In the genomic region with DNA sequence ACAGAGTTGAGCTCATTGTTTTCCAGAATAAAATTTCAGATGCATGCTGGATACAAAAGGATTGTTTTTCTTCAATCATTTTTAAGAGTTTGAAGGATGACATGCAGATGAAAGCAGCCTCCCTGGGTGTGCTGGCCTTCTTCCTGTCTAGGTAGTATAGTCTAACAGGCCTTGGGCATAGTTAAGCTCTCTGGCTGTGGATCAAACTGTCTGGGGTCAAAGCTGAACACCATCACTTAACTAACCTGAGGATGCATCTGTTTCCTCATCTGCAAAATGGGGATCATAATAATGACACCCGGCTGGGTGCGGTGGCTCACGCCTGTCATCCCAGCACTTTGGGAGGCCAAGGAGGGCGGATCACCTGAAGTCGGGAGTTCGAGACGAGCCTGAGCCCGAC, we compare ENCODE assay signal across 10 cellular contexts. TPM values are rescaled to one million over a fixed set of nuclear protein-coding genes. Genes with fewer than 3 reads are reported as not detected.
A peak's percentile ranks its signal among the peaks of the same experiment; 100 is the strongest.
DNase-seq lines count a peak whose midpoint lies in the region; ATAC-seq and TF ChIP-seq lines count a peak whose summit lies in the region.
"Had no signal": no experiment of that assay in that cellular context is flagged by ENCODE, and none has a peak within 500 bp of the region (broad histone marks: within the 10 kb centered on the region; RNA-seq: fewer than 3 reads in every experiment).

No MANE protein-coding gene starts in this region.

- H3K36me3 ChIP-seq in spleen (no peaks in the 10 kb centered on the region), A673 (ENCODE audit: insufficient read depth, low read length, poor library complexity, severe bottlenecking) (no peaks in the 10 kb centered on the region)

- 58 to 87% (median 79%) methylated on average over 8 of the region's 8 CpGs for WGBS in spleen, 5 donors

- H3K27ac Mint-ChIP-seq in activated T-helper 1 cell treated with anti-CD3 and anti-CD28 coated beads, Interleukin-12 subunit alpha, Interleukin-12 subunit beta, Interleukin-2, Interleukin-4 antibody, amounts not matched to agents 30 ng/mL and 10 ng/mL and 1 ng/mL, durations not matched to agents 14 hours and 24 hours and 36 hours = peak overlapping the region; percentile 73

- CTCF ChIA-PET in A673 (lab: Charles Lee) = no interaction called here

- no peaks in the 10 kb centered on the region for H3K27me3 Mint-ChIP-seq in activated T-helper 1 cell treated with anti-CD3 and anti-CD28 coated beads, Interleukin-12 subunit alpha, Interleukin-12 subunit beta, Interleukin-2, Interleukin-4 antibody, amounts not matched to agents 30 ng/mL and 10 ng/mL and 1 ng/mL, durations not matched to agents 14 hours and 24 hours and 36 hours (ENCODE audit: insufficient read depth)
- H3K27me3 Mint-ChIP-seq: natural killer cell treated with Interleukin-12 subunit alpha and Interleukin-12 subunit beta and Interleukin-15 and Interleukin-18, amount 100 ng/mL, for 72 hours had no signal

- no peaks in the 10 kb centered on the region for H3K9me3 Mint-ChIP-seq in activated T-helper 1 cell treated with anti-CD3 and anti-CD28 coated beads, Interleukin-12 subunit alpha, Interleukin-12 subunit beta, Interleukin-2, Interleukin-4 antibody, amounts not matched to agents 30 ng/mL and 10 ng/mL and 1 ng/mL, durations not matched to agents 14 hours and 24 hours and 36 hours
- H3K9me3 Mint-ChIP-seq: natural killer cell treated with Interleukin-12 subunit alpha and Interleukin-12 subunit beta and Interleukin-15 and Interleukin-18, amount 100 ng/mL, for 72 hours had no signal

- POLR2A ChIA-PET in A673 (lab: Charles Lee; ENCODE audit: low non-redundant PET) = no interaction called here

- H3K36me3 Mint-ChIP-seq in activated T-helper 1 cell treated with anti-CD3 and anti-CD28 coated beads, Interleukin-12 subunit alpha, Interleukin-12 subunit beta, Interleukin-2, Interleukin-4 antibody, amounts not matched to agents 30 ng/mL and 10 ng/mL and 1 ng/mL, durations not matched to agents 14 hours and 24 hours and 36 hours (ENCODE audit: low read depth) = no peaks in the 10 kb centered on the region
- H3K36me3 Mint-ChIP-seq: natural killer cell treated with Interleukin-12 subunit alpha and Interleukin-12 subunit beta and Interleukin-15 and Interleukin-18, amount 100 ng/mL, for 72 hours had no signal

- peaks cover 22% of the 10 kb centered on the region for H3K4me1 Mint-ChIP-seq in activated T-helper 1 cell treated with anti-CD3 and anti-CD28 coated beads, Interleukin-12 subunit alpha, Interleukin-12 subunit beta, Interleukin-2, Interleukin-4 antibody, amounts not matched to agents 30 ng/mL and 10 ng/mL and 1 ng/mL, durations not matched to agents 14 hours and 24 hours and 36 hours (ENCODE audit: low read depth)

- ATAC-seq in HG02840 (IDR thresholded peaks at IDR 0.05; ENCODE audit: low FRiP score, unreplicated experiment) = no peak

- BruUV-seq in A673 (replicated peaks; lab: Mats Ljungman, UMichigan) = no TSS peak

- intact Hi-C loops in activated T-helper 1 cell treated with anti-CD3 and anti-CD28 coated beads, Interleukin-12 subunit alpha, Interleukin-12 subunit beta, Interleukin-2, Interleukin-4 antibody, amounts not matched to agents 30 ng/mL and 10 ng/mL and 1 ng/mL, durations not matched to agents 14 hours and 24 hours and 36 hours (cut with micrococcal nuclease) = loop anchor here (1.0 to 2.0 kb wide), 4 partner anchors 20 to 74 kb away; partner anchors contain the start of gene ELOVL1
- intact Hi-C loops in spleen (cut with DNase I; ENCODE audit: low total_unique reads) (no loop called here), A673 (cut with micrococcal nuclease; ENCODE audit: unreplicated experiment) (no loop called here)

- TF ChIP-seq CTCF in spleen (IDR thresholded peaks at IDR 0.05 in 8 of 11, conservative IDR thresholded peaks at IDR 0.05 in 3 of 11) = no peak
- TF ChIP-seq CTCF in A673 (conservative IDR thresholded peaks at IDR 0.05; ENCODE audit: low read depth, low read length) = no peak

- H3K27ac ChIP-seq in spleen (peak overlapping the region in 6 of 8 donors; percentile 43 to 74 (median 61)), A673 (ENCODE audit: low read depth, low read length, poor library complexity, severe bottlenecking) (no peak overlapping the region)

- no peaks in the 10 kb centered on the region for H3K27me3 ChIP-seq in spleen (replicated peaks in 1 of 7)
- H3K27me3 ChIP-seq in A673 (replicated peaks; ENCODE audit: insufficient read depth, low read depth, low read length, poor library complexity) = no peaks in the 10 kb centered on the region

- H3K4me3 ChIP-seq in spleen (no peak overlapping the region), A673 (ENCODE audit: low read depth, low read length, poor library complexity, severe bottlenecking) (no peak overlapping the region)

- DNase-seq in activated T-helper 1 cell treated with anti-CD3 and anti-CD28 coated beads, Interleukin-12 subunit alpha, Interleukin-12 subunit beta, Interleukin-2, Interleukin-4 antibody, amounts not matched to agents 30 ng/mL and 10 ng/mL and 1 ng/mL, durations not matched to agents 14 hours and 24 hours and 36 hours (ENCODE audit: low spot score) = no peak
- DNase-seq in dermis microvascular lymphatic vessel endothelial cell (ENCODE audit: low read depth in 2 of 2) (peak; percentile 84 to 93), spleen (no peak), A673 (ENCODE audit: low spot score) (no peak), NCI-H128 (lab: John Stamatoyannopoulos, UW; ENCODE audit: unreplicated experiment) (no peak)
- DNase-seq: SHP77 treated with DMSO at 0.1 percent for 48 hours; stimulated activated CD4-positive, alpha-beta T cell treated with anti-CD3 and anti-CD28 coated beads, Interleukin-12 subunit alpha, Interleukin-12 subunit beta, amount 100 ng/mL, for 4 hours; stimulated activated CD8-positive, alpha-beta memory T cell treated with anti-CD3 and anti-CD28 coated beads, Interleukin-4, amount 100 ng/mL, for 48 hours had no signal

- no peak for TF ChIP-seq POLR2A in spleen (IDR thresholded peaks at IDR 0.05)

- no peak overlapping the region for H3K4me3 Mint-ChIP-seq in activated T-helper 1 cell treated with anti-CD3 and anti-CD28 coated beads, Interleukin-12 subunit alpha, Interleukin-12 subunit beta, Interleukin-2, Interleukin-4 antibody, amounts not matched to agents 30 ng/mL and 10 ng/mL and 1 ng/mL, durations not matched to agents 14 hours and 24 hours and 36 hours
- H3K4me3 Mint-ChIP-seq: natural killer cell treated with Interleukin-12 subunit alpha and Interleukin-12 subunit beta and Interleukin-15 and Interleukin-18, amount 100 ng/mL, for 72 hours had no signal

- H3K9me3 ChIP-seq in spleen = no peaks in the 10 kb centered on the region
- no peaks in the 10 kb centered on the region for H3K9me3 ChIP-seq in A673 (ENCODE audit: low read depth, low read length, poor library complexity, severe bottlenecking)

- H3K4me1 ChIP-seq in spleen (peaks cover 0 to 22% (median 16%) of the 10 kb centered on the region in 6 donors), A673 (ENCODE audit: insufficient read depth, low read length, poor library complexity, severe bottlenecking) (no peaks in the 10 kb centered on the region)

RNA-seq across cellular contexts. Expression of gene TIE1, which starts 6.0 kb away (rescaled TPM):
- total RNA-seq in activated T-helper 1 cell treated with anti-CD3 and anti-CD28 coated beads, Interleukin-12 subunit alpha, Interleukin-12 subunit beta, Interleukin-2, Interleukin-4 antibody, amounts not matched to agents 30 ng/mL and 10 ng/mL and 1 ng/mL, durations not matched to agents 14 hours and 24 hours and 36 hours = 0.36 and 0.64 TPM in 2 replicates
- total RNA-seq in dermis microvascular lymphatic vessel endothelial cell = 667 and 1,206 TPM in 2 replicates
- 10 to 100 TPM; 45.0 to 81.8 (median 65.4) TPM for total RNA-seq in spleen
- 10 to 100 TPM in 1 of 3 donors, 1 to 10 TPM in 2; 4.9 to 17.4 (median 7.0) TPM for polyA plus RNA-seq in spleen
- not detected in 2 replicates for total RNA-seq in A673 (2021)

RNA-seq across cellular contexts. Expression of gene C1orf210, which starts 9.4 kb away (rescaled TPM):
- not detected in 2 replicates for total RNA-seq in activated T-helper 1 cell treated with anti-CD3 and anti-CD28 coated beads, Interleukin-12 subunit alpha, Interleukin-12 subunit beta, Interleukin-2, Interleukin-4 antibody, amounts not matched to agents 30 ng/mL and 10 ng/mL and 1 ng/mL, durations not matched to agents 14 hours and 24 hours and 36 hours
- total RNA-seq in dermis microvascular lymphatic vessel endothelial cell (not detected in 2 replicates), spleen (not detected), A673 (2021) (not detected in 2 replicates)
- not detected for polyA plus RNA-seq in spleen
- total RNA-seq: natural killer cell treated with Interleukin-12 subunit alpha and Interleukin-12 subunit beta and Interleukin-15 and Interleukin-18, amount 100 ng/mL, for 72 hours had no signal

RNA-seq across cellular contexts. Expression of gene TMEM125, which starts 25.0 kb away (rescaled TPM):
- not detected in 2 replicates for total RNA-seq in activated T-helper 1 cell treated with anti-CD3 and anti-CD28 coated beads, Interleukin-12 subunit alpha, Interleukin-12 subunit beta, Interleukin-2, Interleukin-4 antibody, amounts not matched to agents 30 ng/mL and 10 ng/mL and 1 ng/mL, durations not matched to agents 14 hours and 24 hours and 36 hours
- total RNA-seq in dermis microvascular lymphatic vessel endothelial cell (not detected in 2 replicates), spleen (not detected), A673 (2021) (not detected in 2 replicates)
- under 1 TPM in 2 of 3 donors, not detected in 1; 0.05 to 0.06 TPM for polyA plus RNA-seq in spleen
- total RNA-seq: natural killer cell treated with Interleukin-12 subunit alpha and Interleukin-12 subunit beta and Interleukin-15 and Interleukin-18, amount 100 ng/mL, for 72 hours had no signal

RNA-seq across cellular contexts. Expression of gene MPL, which starts 42.9 kb away (rescaled TPM):
- total RNA-seq in activated T-helper 1 cell treated with anti-CD3 and anti-CD28 coated beads, Interleukin-12 subunit alpha, Interleukin-12 subunit beta, Interleukin-2, Interleukin-4 antibody, amounts not matched to agents 30 ng/mL and 10 ng/mL and 1 ng/mL, durations not matched to agents 14 hours and 24 hours and 36 hours = not detected in 2 replicates
- total RNA-seq in dermis microvascular lymphatic vessel endothelial cell (0.13 TPM in 2 replicates), spleen (1 to 10 TPM in 4 of 7 donors, under 1 TPM in 2, not detected in 1; 0.47 to 2.2 (median 1.3) TPM), A673 (2021) (not detected in 2 replicates)
- not detected for polyA plus RNA-seq in spleen
- total RNA-seq: natural killer cell treated with Interleukin-12 subunit alpha and Interleukin-12 subunit beta and Interleukin-15 and Interleukin-18, amount 100 ng/mL, for 72 hours had no signal

Comparison
In these comparisons a context has a peak if more than half of its experiments do, and no peak if none do; other contexts are left out.
1. DNase-seq: peak in dermis microvascular lymphatic vessel endothelial cell (2 of 2); none in activated T-helper 1 cell treated with anti-CD3 and anti-CD28 coated beads, Interleukin-12 subunit alpha, Interleukin-12 subunit beta, Interleukin-2, Interleukin-4 antibody, amounts not matched to agents 30 ng/mL and 10 ng/mL and 1 ng/mL, durations not matched to agents 14 hours and 24 hours and 36 hours (single experiment), spleen (single experiment), A673 (single experiment) and NCI-H128 (single experiment).
2. RNA of gene TIE1, which starts 6.0 kb away (total RNA-seq): 667 to 1,206 TPM in dermis microvascular lymphatic vessel endothelial cell and 45.0 to 81.8 TPM in spleen; 0.36 to 0.64 TPM in activated T-helper 1 cell treated with anti-CD3 and anti-CD28 coated beads, Interleukin-12 subunit alpha, Interleukin-12 subunit beta, Interleukin-2, Interleukin-4 antibody, amounts not matched to agents 30 ng/mL and 10 ng/mL and 1 ng/mL, durations not matched to agents 14 hours and 24 hours and 36 hours and not detected in A673; every median in the first group is over 10 times any median in the second.